Comparison of ENCODE assay signal across 11 cellular contexts in genomic region chr11:125287467-125288232, GRCh38.
DNase-seq lines count a peak whose midpoint lies in the region; ATAC-seq, FAIRE-seq and TF ChIP-seq lines count a peak whose summit lies in the region.
"Had no signal": no experiment of that assay in that cellular context is flagged by ENCODE, and none has a peak within 500 bp of the region (broad histone marks: within the 10 kb centered on the region; RNA-seq: fewer than 3 reads in every experiment).

No MANE protein-coding gene starts in this region.

- peak overlapping the region; percentile 87 for H3K27ac ChIP-seq in WERI-Rb-1
- H3K27ac ChIP-seq in heart left ventricle = peak overlapping the region in 8 of 12 donors; percentile 42 to 76 (median 60)
- H3K27ac ChIP-seq in ovary = peak overlapping the region; percentile 25 to 70

- TF ChIP-seq CTCF in WERI-Rb-1 (IDR thresholded peaks at IDR 0.05; ENCODE audit: low read depth, low read length) = no peak
- no peak for TF ChIP-seq CTCF in heart left ventricle (IDR thresholded peaks at IDR 0.05)
- TF ChIP-seq CTCF in ovary (IDR thresholded peaks at IDR 0.05) = no peak

- no peak for TF ChIP-seq EP300 in ovary (IDR thresholded peaks at IDR 0.05)

- TF ChIP-seq POLR2A in heart left ventricle (IDR thresholded peaks at IDR 0.05) (no peak), ovary (IDR thresholded peaks at IDR 0.05) (no peak)

- 42 to 59% (median 55%) methylated on average over 7 to 11 of the region's 11 CpGs for WGBS in heart left ventricle, 4 donors
- 15 to 26% (median 16%) methylated on average over 11 of the region's 11 CpGs for WGBS in ovary, 3 donors

- peak; percentile 17 to 89 (median 78) for ATAC-seq in heart left ventricle
- no peak for ATAC-seq in HG03025 (IDR thresholded peaks at IDR 0.05; ENCODE audit: low FRiP score, unreplicated experiment)
- no peak for ATAC-seq in GM18861 (IDR thresholded peaks at IDR 0.05; ENCODE audit: unreplicated experiment)

- H3K4me3 ChIP-seq in WERI-Rb-1 (ENCODE audit: low read depth, low read length) = no peak overlapping the region
- no peak overlapping the region for H3K4me3 ChIP-seq in heart left ventricle
- no peak overlapping the region for H3K4me3 ChIP-seq in ovary

- H3K9me3 ChIP-seq in WERI-Rb-1 (ENCODE audit: severe bottlenecking) = no peaks in the 10 kb centered on the region
- H3K9me3 ChIP-seq in heart left ventricle = no peaks in the 10 kb centered on the region
- H3K9me3 ChIP-seq in ovary = no peaks in the 10 kb centered on the region

- no peaks in the 10 kb centered on the region for H3K27me3 ChIP-seq in WERI-Rb-1 (ENCODE audit: insufficient read depth, low read depth, severe bottlenecking)
- H3K27me3 ChIP-seq in heart left ventricle = no peaks in the 10 kb centered on the region
- H3K27me3 ChIP-seq in ovary = no peaks in the 10 kb centered on the region

- no peak for FAIRE-seq in HTR-8/SVneo (lab: Jason Lieb, UNC)
- FAIRE-seq: G401.6 had no signal

- H3K36me3 ChIP-seq in WERI-Rb-1 (no peaks in the 10 kb centered on the region), heart left ventricle (no peaks in the 10 kb centered on the region), ovary (no peaks in the 10 kb centered on the region)

- H3K4me1 ChIP-seq in heart left ventricle (peaks cover 0 to 41% (median 8%) of the 10 kb centered on the region in 12 donors), ovary (ENCODE audit: insufficient read depth) (peaks cover 23% of the 10 kb centered on the region)

- intact Hi-C loops in heart left ventricle (cut with DNase I) = loop anchor here in 1 of 10 donors (10.0 kb wide), 1 partner anchor 47 kb away; no protein-coding TSS in a partner anchor
- intact Hi-C loops in ovary (cut with DNase I) = no loop called here

- DNase-seq in EH (ENCODE audit: low read depth) (peak; percentile 11), WERI-Rb-1 (peak; percentile 80), heart left ventricle (peak in 3 of 5 donors; percentile 49 to 76 (median 62)), ovary (peak; percentile 60 to 78 (median 70)), T-helper 1 cell (no peak), HTR-8/SVneo (ENCODE audit: insufficient read length, low spot score) (no peak)
- DNase-seq: central memory CD4-positive, alpha-beta T cell; NCI-H1105 treated with DMSO at 0.1 percent for 48 hours had no signal

Comparison
In these comparisons a context has a peak if more than half of its experiments do, and no peak if none do; other contexts are left out.
1. DNase-seq: peak in EH (single experiment), WERI-Rb-1 (single experiment), heart left ventricle (3 of 5) and ovary (5 of 5); none in T-helper 1 cell (0 of 5) and HTR-8/SVneo (single experiment).
2. ATAC-seq: peak in heart left ventricle (4 of 4); none in HG03025 (single experiment) and GM18861 (single experiment).
3. Peak in every context shown above with its lines, with median percentiles within 50 percentile points of each other: H3K27ac ChIP-seq.